In genomic region chr10:49075743-49076142, GRCh38 we compare ENCODE assay signal across 23 cellular contexts. TPM values are rescaled to one million over a fixed set of nuclear protein-coding genes. Genes with fewer than 3 reads are reported as not detected.
"Had no signal": no experiment of that assay in that cellular context is flagged by ENCODE, and none has a peak within 500 bp of the region (broad histone marks: within the 10 kb centered on the region; RNA-seq: fewer than 3 reads in every experiment).

No MANE protein-coding gene starts in this region.

- H3K36me3 Mint-ChIP-seq: IgD-negative memory B cell had no signal

- H3K4me3 Mint-ChIP-seq: IgD-negative memory B cell had no signal

- H3K27ac Mint-ChIP-seq: IgD-negative memory B cell had no signal

- ATAC-seq: K562 had no signal

- H3K27ac ChIP-seq: SJSA1, SK-N-MC had no signal

- H3K9me3 ChIP-seq: SJSA1 had no signal

- H3K36me3 ChIP-seq: SJSA1 had no signal

- H3K4me3 ChIP-seq: K562, SJSA1, SK-N-MC had no signal

- DNase-seq: MV-4-11, NCI-H1048, NCI-H1105, NCI-H1436 treated with DMSO at 0.1 percent for 48 hours, NCI-H1694, NCI-H1930, NCI-H2081, NCI-H2107, NCI-H226, NCI-H446, NCI-H510A, NCI-H524 treated with DMSO at 0.1 percent for 48 hours, NCI-H69, NCI-H774, Right ventricle myocardium superior, RPMI8226, SIG-M5 had no signal

- H3K4me1 ChIP-seq: SJSA1 had no signal

- H3K27me3 ChIP-seq: SJSA1 had no signal

RNA-seq across cellular contexts. Expression of gene VSTM4, which starts 39.6 kb away (rescaled TPM):
- total RNA-seq: MCF 10A had no signal
- polyA plus RNA-seq: IgD-negative memory B cell had no signal

RNA-seq across cellular contexts. Expression of gene FAM170B, which starts 58.1 kb away (rescaled TPM):
- total RNA-seq: LHCN-M2, MCF 10A, Right ventricle myocardium superior, SJSA1 had no signal
- polyA plus RNA-seq: IgD-negative memory B cell had no signal
